In the genomic region with DNA sequence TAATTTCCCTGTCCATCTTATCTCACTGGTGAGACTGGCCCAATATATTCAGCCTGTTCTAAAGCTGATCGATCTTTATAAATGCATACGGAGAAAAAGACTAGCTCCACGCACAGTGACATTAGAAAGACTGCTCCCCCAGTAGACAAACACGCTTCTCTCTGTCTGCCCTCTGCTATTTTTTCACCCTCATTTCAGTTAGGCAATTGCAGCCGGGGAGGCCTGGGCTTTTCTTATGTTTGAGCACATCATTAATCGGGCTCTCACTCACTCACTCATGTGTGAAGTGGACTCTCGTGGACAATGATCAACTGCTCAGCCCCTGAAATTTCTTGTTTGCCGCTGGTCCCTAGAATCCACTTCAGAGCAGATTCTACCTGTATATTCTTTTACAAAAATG, we compare ENCODE assay signal across 21 cellular contexts.
A peak's percentile ranks its signal among the peaks of the same experiment; 100 is the strongest.
DNase-seq lines count a peak whose midpoint lies in the region; ATAC-seq and TF ChIP-seq lines count a peak whose summit lies in the region.
"Had no signal": no experiment of that assay in that cellular context is flagged by ENCODE, and none has a peak within 500 bp of the region (broad histone marks: within the 10 kb centered on the region; RNA-seq: fewer than 3 reads in every experiment).

No MANE protein-coding gene starts in this region.

- no peaks in the 10 kb centered on the region for H3K36me3 ChIP-seq in left lung

- no peak overlapping the region for H3K27ac ChIP-seq in left lung
- H3K27ac ChIP-seq: foreskin keratinocyte had no signal

- intact Hi-C loops in left lung (cut with DNase I), result no loop called here

- TF ChIP-seq CTCF in left lung (IDR thresholded peaks at IDR 0.05), result no peak

- DNase-seq in DMS53 treated with DMSO at 0.1 percent for 48 hours (lab: John Stamatoyannopoulos, UW; ENCODE audit: unreplicated experiment), result peak; percentile 32
- DNase-seq in NCI-H1436 treated with DMSO at 0.1 percent for 48 hours (lab: John Stamatoyannopoulos, UW), result peak; percentile 23
- peak; percentile 39 for DNase-seq in NCI-H510A treated with DMSO at 0.1 percent for 48 hours (lab: John Stamatoyannopoulos, UW)
- DNase-seq in left lung, result no peak
- DNase-seq in activated effector memory CD4-positive, alpha-beta T cell treated with Interleukin-2 at 50 U/mL for 16 hours, result no peak
- DNase-seq: activated CD8-positive, alpha-beta memory T cell treated with anti-CD3 and anti-CD28 coated beads for 24 hours; activated naive CD4-positive, alpha-beta T cell; activated T-cell treated with anti-CD3 and anti-CD28 coated beads, Interleukin-2, amount 50 U/mL, for 24 hours; CD8-positive, alpha-beta memory T cell; effector memory CD4-positive, alpha-beta T cell; foreskin keratinocyte; left ventricle myocardium superior; natural killer cell; NCI-H1694; NCI-H446 treated with DMSO at 0.1 percent for 48 hours; stimulated activated naive CD8-positive, alpha-beta T cell treated with anti-CD3 and anti-CD28 coated beads, Interleukin-15, Interleukin-2, amounts not matched to agents 100 U/mL and 50 U/mL, for 24 hours had no signal

- ATAC-seq in left lung (peak; percentile 27), HG03039 (IDR thresholded peaks at IDR 0.05; ENCODE audit: unreplicated experiment) (no peak), HG02885 (IDR thresholded peaks at IDR 0.05; ENCODE audit: poor library complexity, unreplicated experiment) (no peak), HG02840 (IDR thresholded peaks at IDR 0.05; ENCODE audit: low FRiP score, unreplicated experiment) (no peak)
- ATAC-seq: foreskin keratinocyte; GM12878; left ventricle myocardium superior; natural killer cell; sciatic nerve; stimulated activated naive CD8-positive, alpha-beta T cell treated with anti-CD3 and anti-CD28 coated beads, Interleukin-15, Interleukin-2, amounts not matched to agents 100 U/mL and 50 U/mL, for 24 hours had no signal

- peaks cover 0 to 4% of the 10 kb centered on the region in 2 donors for H3K9me3 ChIP-seq in left lung

- H3K4me1 ChIP-seq in left lung, result no peaks in the 10 kb centered on the region
- H3K4me1 ChIP-seq: foreskin keratinocyte had no signal

- no peaks in the 10 kb centered on the region for H3K27me3 ChIP-seq in left lung
- H3K27me3 ChIP-seq: foreskin keratinocyte had no signal

- no peak overlapping the region for H3K4me3 ChIP-seq in left lung
- H3K4me3 ChIP-seq: GM12878 had no signal

Comparison
In these comparisons a context has a peak if more than half of its experiments do, and no peak if none do; other contexts are left out.
1. DNase-seq: peak in DMS53 treated with DMSO at 0.1 percent for 48 hours (single experiment), NCI-H1436 treated with DMSO at 0.1 percent for 48 hours (single experiment) and NCI-H510A treated with DMSO at 0.1 percent for 48 hours (single experiment); none in left lung (0 of 2) and activated effector memory CD4-positive, alpha-beta T cell treated with Interleukin-2 at 50 U/mL for 16 hours (single experiment).